In genomic region chr7:151083071-151083823, GRCh38 we compare ENCODE assay signal across 1 cellular context.
A peak's percentile ranks its signal among the peaks of the same experiment; 100 is the strongest.
TF ChIP-seq lines count a peak whose summit lies in the region.

Gene TMUB1, minus strand, starts transcription at chr7:151083493. Its CDS starts 930 bp downstream, at chr7:151082563.

TF ChIP-seq in HepG2, 621 proteins besides CTCF, POLR2A, EP300 and RAD21 (continued from another document and continues in another):
- TF ChIP-seq ZFP91 (CRISPR knock-in tag; IDR thresholded peaks at IDR 0.05; ENCODE audit: borderline replicate concordance) (no peak), ZNF660 (CRISPR knock-in tag; IDR thresholded peaks at IDR 0.05; ENCODE audit: borderline replicate concordance, low read depth) (no peak), NFKBIZ (CRISPR knock-in tag; IDR thresholded peaks at IDR 0.05) (no peak), ZFYVE20 (CRISPR knock-in tag; IDR thresholded peaks at IDR 0.05; ENCODE audit: borderline replicate concordance, low read depth) (no peak), THAP9 (CRISPR knock-in tag; IDR thresholded peaks at IDR 0.05; ENCODE audit: borderline replicate concordance) (no peak), SALL2 (CRISPR knock-in tag; IDR thresholded peaks at IDR 0.05) (peak; percentile 48; the same call in 1 of the 2 replicates), FOXP1 (IDR thresholded peaks at IDR 0.05) (no peak), FOXP1 (CRISPR knock-in tag; IDR thresholded peaks at IDR 0.05) (no peak), ELF1 (CRISPR knock-in tag; IDR thresholded peaks at IDR 0.05) (peak; percentile 83), ZNF101 (CRISPR knock-in tag; IDR thresholded peaks at IDR 0.05; ENCODE audit: borderline replicate concordance, low read depth) (no peak), KLF12 (CRISPR knock-in tag; IDR thresholded peaks at IDR 0.05; ENCODE audit: borderline replicate concordance) (no peak), SALL1 (CRISPR knock-in tag; IDR thresholded peaks at IDR 0.05) (peak; percentile 54; the same call in 1 of the 2 replicates), MIXL1 (CRISPR knock-in tag; IDR thresholded peaks at IDR 0.05) (no peak), FOSL2 (CRISPR knock-in tag; IDR thresholded peaks at IDR 0.05) (no peak), MLXIP (CRISPR knock-in tag; IDR thresholded peaks at IDR 0.05; ENCODE audit: borderline replicate concordance) (no peak), ZNF562 (CRISPR knock-in tag; IDR thresholded peaks at IDR 0.05; ENCODE audit: borderline replicate concordance) (no peak), TERF1 (CRISPR knock-in tag; IDR thresholded peaks at IDR 0.05) (no peak), THAP11 (CRISPR knock-in tag; IDR thresholded peaks at IDR 0.05) (peak; percentile 99), GMEB1 (CRISPR knock-in tag; IDR thresholded peaks at IDR 0.05; ENCODE audit: borderline replicate concordance) (peak; percentile 87), MYPOP (CRISPR knock-in tag; IDR thresholded peaks at IDR 0.05) (no peak), SP1 (IDR thresholded peaks at IDR 0.05) (no peak), SP1 (CRISPR knock-in tag; IDR thresholded peaks at IDR 0.05) (0 out of 2 replicates have a peak, but pooled peaks have one; percentile 13), CSRNP1 (CRISPR knock-in tag; IDR thresholded peaks at IDR 0.05) (no peak), HOXA3 (CRISPR knock-in tag; IDR thresholded peaks at IDR 0.05) (peak; percentile 63), XRCC5 (optimal IDR thresholded peaks at IDR 0.05; ENCODE audit: low read length) (peak; percentile 17), ZFP90 (CRISPR knock-in tag; IDR thresholded peaks at IDR 0.05; ENCODE audit: borderline replicate concordance) (0 out of 2 replicates have a peak, but pooled peaks have one; percentile 61), IRX3 (CRISPR knock-in tag; IDR thresholded peaks at IDR 0.05; ENCODE audit: borderline replicate concordance, low read depth) (no peak), ZNF577 (CRISPR knock-in tag; IDR thresholded peaks at IDR 0.05; ENCODE audit: borderline replicate concordance, low read depth) (no peak), RFXANK (CRISPR knock-in tag; IDR thresholded peaks at IDR 0.05) (no peak), MTF2 (CRISPR knock-in tag; IDR thresholded peaks at IDR 0.05; ENCODE audit: borderline replicate concordance) (no peak), NPAS2 (CRISPR knock-in tag; IDR thresholded peaks at IDR 0.05; ENCODE audit: borderline replicate concordance) (no peak), PREB (CRISPR knock-in tag; IDR thresholded peaks at IDR 0.05) (no peak), ZBTB7B (CRISPR knock-in tag; IDR thresholded peaks at IDR 0.05) (no peak), IKZF4 (CRISPR knock-in tag; IDR thresholded peaks at IDR 0.05; ENCODE audit: borderline replicate concordance, low read depth, not compliant biosample characterization) (peak; percentile 51), SPEN (CRISPR knock-in tag; IDR thresholded peaks at IDR 0.05; ENCODE audit: low read depth) (peak; percentile 46; the same call in 1 of the 2 replicates), ZNF777 (CRISPR knock-in tag; IDR thresholded peaks at IDR 0.05) (peak; percentile 60; the same call in 1 of the 2 replicates), ZNF326 (CRISPR knock-in tag; IDR thresholded peaks at IDR 0.05; ENCODE audit: borderline replicate concordance) (no peak), ATF4 (CRISPR knock-in tag; IDR thresholded peaks at IDR 0.05) (no peak), IRF2 (CRISPR knock-in tag; IDR thresholded peaks at IDR 0.05) (peak; percentile 64), KDM1A (CRISPR knock-in tag; IDR thresholded peaks at IDR 0.05) (no peak), BCL6 (CRISPR knock-in tag; IDR thresholded peaks at IDR 0.05) (no peak), SRY (CRISPR knock-in tag; IDR thresholded peaks at IDR 0.05) (no peak), GABPB1 (CRISPR knock-in tag; IDR thresholded peaks at IDR 0.05) (peak; percentile 93), NR1H2 (CRISPR knock-in tag; IDR thresholded peaks at IDR 0.05; ENCODE audit: borderline replicate concordance, low read depth) (no peak), ONECUT2 (CRISPR knock-in tag; IDR thresholded peaks at IDR 0.05) (no peak), MTA1 (CRISPR knock-in tag; IDR thresholded peaks at IDR 0.05; ENCODE audit: borderline replicate concordance) (peak; percentile 63; the same call in 1 of the 2 replicates), ZNF235 (CRISPR knock-in tag; IDR thresholded peaks at IDR 0.05; ENCODE audit: borderline replicate concordance) (no peak), MZF1 (CRISPR knock-in tag; IDR thresholded peaks at IDR 0.05; ENCODE audit: borderline replicate concordance) (no peak), GTF2F1 (IDR thresholded peaks at IDR 0.05; ENCODE audit: low read length) (no peak), NFE2L1 (CRISPR knock-in tag; IDR thresholded peaks at IDR 0.05; ENCODE audit: borderline replicate concordance) (no peak), ZNF691 (CRISPR knock-in tag; IDR thresholded peaks at IDR 0.05; ENCODE audit: borderline replicate concordance, low read depth) (peak; percentile 55; the same call in 1 of the 2 replicates), EHMT2 (IDR thresholded peaks at IDR 0.05; ENCODE audit: borderline replicate concordance, low read depth, low read length) (no peak)
